Comparison of ENCODE assay signal across 1 cellular context in the genomic region with DNA sequence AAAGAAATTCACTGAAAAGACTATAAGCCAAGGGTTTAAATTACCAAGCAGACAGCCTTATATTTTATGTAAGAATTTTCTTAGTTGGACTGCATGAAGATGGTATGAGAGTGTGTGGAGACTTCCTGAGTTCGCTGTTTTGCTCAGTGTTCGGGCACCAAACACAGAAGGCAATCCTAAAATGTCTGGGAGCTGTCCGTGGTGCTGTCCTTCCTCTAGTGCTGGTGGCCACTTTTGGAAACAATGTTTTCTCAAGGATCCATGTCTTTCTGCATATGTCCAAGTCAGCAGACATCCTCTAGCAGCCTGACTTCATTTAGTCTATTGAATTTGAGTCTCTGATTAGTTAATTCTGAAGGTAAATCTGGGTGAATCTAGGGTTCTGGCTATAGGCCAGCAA.
A peak's percentile ranks its signal among the peaks of the same experiment; 100 is the strongest.
TF ChIP-seq lines count a peak whose summit lies in the region.

No MANE protein-coding gene starts in this region.

TF ChIP-seq in WTC11, 78 proteins besides CTCF, POLR2A, EP300 and RAD21 (continued from another document):
- 0 out of 2 replicates have a peak, but pooled peaks have one; percentile 28 for TF ChIP-seq NFE2L1 (CRISPR knock-in tag; IDR thresholded peaks at IDR 0.05)
- TF ChIP-seq, protein P1, sequence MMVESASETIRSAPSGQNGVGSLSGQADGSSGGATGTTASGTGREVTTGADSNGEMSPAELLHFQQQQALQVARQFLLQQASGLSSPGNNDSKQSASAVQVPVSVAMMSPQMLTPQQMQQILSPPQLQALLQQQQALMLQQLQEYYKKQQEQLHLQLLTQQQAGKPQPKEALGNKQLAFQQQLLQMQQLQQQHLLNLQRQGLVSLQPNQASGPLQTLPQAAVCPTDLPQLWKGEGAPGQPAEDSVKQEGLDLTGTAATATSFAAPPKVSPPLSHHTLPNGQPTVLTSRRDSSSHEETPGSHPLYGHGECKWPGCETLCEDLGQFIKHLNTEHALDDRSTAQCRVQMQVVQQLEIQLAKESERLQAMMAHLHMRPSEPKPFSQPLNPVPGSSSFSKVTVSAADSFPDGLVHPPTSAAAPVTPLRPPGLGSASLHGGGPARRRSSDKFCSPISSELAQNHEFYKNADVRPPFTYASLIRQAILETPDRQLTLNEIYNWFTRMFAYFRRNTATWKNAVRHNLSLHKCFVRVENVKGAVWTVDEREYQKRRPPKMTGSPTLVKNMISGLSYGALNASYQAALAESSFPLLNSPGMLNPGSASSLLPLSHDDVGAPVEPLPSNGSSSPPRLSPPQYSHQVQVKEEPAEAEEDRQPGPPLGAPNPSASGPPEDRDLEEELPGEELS (CRISPR knock-in tag; IDR thresholded peaks at IDR 0.05) = peak; percentile 45; the same call in 1 of the 2 replicates
- TF ChIP-seq FOXK1 (CRISPR knock-in tag; IDR thresholded peaks at IDR 0.05) = 0 out of 2 replicates have a peak, but pooled peaks have one; percentile 22
